Comparison of ENCODE assay signal across 8 cellular contexts in the genomic region with DNA sequence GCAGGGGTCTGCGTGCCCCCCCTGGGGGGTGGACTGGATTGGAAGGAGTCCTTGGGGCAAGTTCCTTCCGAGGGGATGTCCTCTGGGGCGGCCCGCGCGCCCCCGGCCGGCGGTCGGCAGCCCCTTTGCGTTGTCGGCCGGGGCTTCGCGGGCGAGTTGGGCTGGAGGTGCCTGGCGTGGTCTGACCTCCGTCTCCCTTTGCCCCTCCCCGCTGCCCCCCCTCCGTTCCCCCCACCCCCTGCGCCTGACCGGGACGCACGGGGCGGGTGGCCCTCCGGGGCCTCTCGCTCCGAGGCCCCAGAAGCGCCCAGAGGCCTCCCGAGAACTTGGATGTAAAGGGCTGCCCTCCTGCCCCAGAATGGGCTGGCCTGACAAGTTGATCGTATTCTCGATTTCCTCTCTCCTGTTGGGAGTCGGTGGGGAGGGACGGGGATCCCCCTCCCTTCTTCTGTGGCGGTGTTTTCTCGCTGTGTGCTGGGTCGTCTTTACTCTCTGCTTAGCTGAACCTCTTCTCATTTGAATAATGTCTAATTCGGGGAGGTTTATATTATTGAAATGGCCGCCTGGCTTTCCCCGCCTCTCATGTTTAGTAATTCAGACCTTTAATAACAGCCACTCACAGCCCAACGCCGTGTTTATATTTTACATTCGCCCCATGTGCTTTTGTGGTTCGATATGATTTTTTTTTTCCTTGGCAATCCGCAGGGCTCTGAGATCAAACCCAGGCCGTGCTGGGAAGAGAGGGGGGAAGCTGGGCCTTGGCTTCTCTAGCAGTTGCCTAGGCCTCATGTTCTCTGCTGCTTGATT. TPM values are rescaled to one million over a fixed set of nuclear protein-coding genes. Genes with fewer than 3 reads are reported as not detected.
DNase-seq lines count a peak whose midpoint lies in the region; ATAC-seq and TF ChIP-seq lines count a peak whose summit lies in the region.

No MANE protein-coding gene starts in this region.

- peak; percentile 76 for TF ChIP-seq POLR2A in GM18951 (IDR thresholded peaks at IDR 0.05; ENCODE audit: extremely low read depth, insufficient read depth, insufficient read length)

- H3K4me1 ChIP-seq in liver (ENCODE audit: control insufficient read depth in 4 of 4, insufficient read depth in 4 of 4, low read length in 3 of 4) = peaks cover 0 to 23% (median 18%) of the 10 kb centered on the region in 4 donors

- H3K9me3 Mint-ChIP-seq in activated CD4-positive, alpha-beta T cell treated with anti-CD3 and anti-CD28 coated beads, Interleukin-2, amount 10 ng/mL, durations not matched to agents 7 days and 5 days = peaks cover under 1% of the 10 kb centered on the region

- H3K27ac ChIP-seq in liver (ENCODE audit: low read depth in 1 of 2, low read length in 2 of 2) = peak overlapping the region; percentile 97

- TF ChIP-seq CTCF in liver (IDR thresholded peaks at IDR 0.05; ENCODE audit: low read depth, low read length, missing input control) = no peak

- CTCF ChIA-PET in activated CD4-positive, alpha-beta T cell treated with anti-CD3 and anti-CD28 coated beads, Interleukin-2, amount 10 ng/mL, durations not matched to agents 7 days and 5 days (lab: Charles Lee) = interaction anchor here (0.8 to 5.9 kb wide), 6 partner anchors 10 to 308 kb away, joined by 3 to 46 read pairs (median 10); no protein-coding TSS in a partner anchor

- peak overlapping the region; percentile 84 to 92 for H3K9ac ChIP-seq in liver (ENCODE audit: low read depth in 1 of 2, low read length in 2 of 2)

- in situ Hi-C loops in GM18951 (cut with MboI; ENCODE audit: low sequenced_read_pairs, unreplicated experiment) = no loop called here

- peak overlapping the region; percentile 66 to 99 (median 69) for H3K4me3 ChIP-seq in liver (ENCODE audit: low read depth in 1 of 3, low read length in 3 of 3)

- H3K36me3 Mint-ChIP-seq in activated CD4-positive, alpha-beta T cell treated with anti-CD3 and anti-CD28 coated beads, Interleukin-2, amount 10 ng/mL, durations not matched to agents 7 days and 5 days (ENCODE audit: low read depth) = peaks cover 4% of the 10 kb centered on the region

- DNase-seq in AG20443 (ENCODE audit: low spot score) (peak; percentile 54), NCI-H510A (lab: John Stamatoyannopoulos, UW) (peak; percentile 29), dedifferentiated amniotic fluid mesenchymal stem cell (ENCODE audit: extremely low spot score) (peak; percentile 55)
- peak; percentile 62 for DNase-seq in activated CD4-positive, alpha-beta T cell treated with anti-CD3 and anti-CD28 coated beads, Interleukin-2, amount 10 ng/mL, durations not matched to agents 7 days and 5 days
- DNase-seq in stimulated activated CD4-positive, alpha-beta T cell treated with anti-CD3 and anti-CD28 coated beads, Interleukin-4, amount 100 ng/mL, for 24 hours = peak; percentile 78

- H3K4me3 Mint-ChIP-seq in activated CD4-positive, alpha-beta T cell treated with anti-CD3 and anti-CD28 coated beads, Interleukin-2, amount 10 ng/mL, durations not matched to agents 7 days and 5 days = peak overlapping the region; percentile 88

- H3K4me1 Mint-ChIP-seq in activated CD4-positive, alpha-beta T cell treated with anti-CD3 and anti-CD28 coated beads, Interleukin-2, amount 10 ng/mL, durations not matched to agents 7 days and 5 days = peaks cover 39% of the 10 kb centered on the region

- H3K36me3 ChIP-seq in liver (ENCODE audit: control insufficient read depth in 4 of 4, insufficient read depth in 3 of 4, low read depth in 1 of 4, low read length in 3 of 4) = no peaks in the 10 kb centered on the region

- no peaks in the 10 kb centered on the region for H3K9me3 ChIP-seq in liver (ENCODE audit: control insufficient read depth in 4 of 4, low read length in 3 of 4)

- peak; percentile 52 for ATAC-seq in HG03196 (IDR thresholded peaks at IDR 0.05; ENCODE audit: unreplicated experiment)

- H3K27ac Mint-ChIP-seq in activated CD4-positive, alpha-beta T cell treated with anti-CD3 and anti-CD28 coated beads, Interleukin-2, amount 10 ng/mL, durations not matched to agents 7 days and 5 days = peak overlapping the region; percentile 94

- POLR2A ChIA-PET in activated CD4-positive, alpha-beta T cell treated with anti-CD3 and anti-CD28 coated beads, Interleukin-2, amount 10 ng/mL, durations not matched to agents 7 days and 5 days (lab: Charles Lee) = no interaction called here

- peak; percentile 9 to 17 for TF ChIP-seq RAD21 in liver (IDR thresholded peaks at IDR 0.05)

- no peaks in the 10 kb centered on the region for H3K27me3 ChIP-seq in liver (ENCODE audit: control insufficient read depth in 4 of 4, insufficient read depth in 4 of 4, low read length in 3 of 4)

- no peaks in the 10 kb centered on the region for H3K27me3 Mint-ChIP-seq in activated CD4-positive, alpha-beta T cell treated with anti-CD3 and anti-CD28 coated beads, Interleukin-2, amount 10 ng/mL, durations not matched to agents 7 days and 5 days

- under 1% methylated on average over 46 of the region's 46 CpGs for WGBS in liver

TF ChIP-seq in liver, 16 proteins besides CTCF, POLR2A, EP300 and RAD21:
- peak; percentile 32 for TF ChIP-seq SP1 (IDR thresholded peaks at IDR 0.05)
- TF ChIP-seq HNF4A (conservative IDR thresholded peaks at IDR 0.05) = peak in 1 of 2 donors; percentile 13
- TF ChIP-seq EGR1 (IDR thresholded peaks at IDR 0.05; ENCODE audit: low read depth in 2 of 2) = no peak
- no peak for TF ChIP-seq HNF4G (IDR thresholded peaks at IDR 0.05)
- peak; percentile 88 for TF ChIP-seq TAF1 (conservative IDR thresholded peaks at IDR 0.05)
- TF ChIP-seq JUND (IDR thresholded peaks at IDR 0.05) = no peak
- TF ChIP-seq, protein P1, sequence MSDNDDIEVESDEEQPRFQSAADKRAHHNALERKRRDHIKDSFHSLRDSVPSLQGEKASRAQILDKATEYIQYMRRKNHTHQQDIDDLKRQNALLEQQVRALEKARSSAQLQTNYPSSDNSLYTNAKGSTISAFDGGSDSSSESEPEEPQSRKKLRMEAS (IDR thresholded peaks at IDR 0.05) = peak; percentile 89
- no peak for TF ChIP-seq GABPA (IDR thresholded peaks at IDR 0.05 in 1 of 2, conservative IDR thresholded peaks at IDR 0.05 in 1 of 2)
- TF ChIP-seq, protein P2, sequence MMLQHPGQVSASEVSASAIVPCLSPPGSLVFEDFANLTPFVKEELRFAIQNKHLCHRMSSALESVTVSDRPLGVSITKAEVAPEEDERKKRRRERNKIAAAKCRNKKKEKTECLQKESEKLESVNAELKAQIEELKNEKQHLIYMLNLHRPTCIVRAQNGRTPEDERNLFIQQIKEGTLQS (IDR thresholded peaks at IDR 0.05) = no peak
- TF ChIP-seq, protein P3, sequence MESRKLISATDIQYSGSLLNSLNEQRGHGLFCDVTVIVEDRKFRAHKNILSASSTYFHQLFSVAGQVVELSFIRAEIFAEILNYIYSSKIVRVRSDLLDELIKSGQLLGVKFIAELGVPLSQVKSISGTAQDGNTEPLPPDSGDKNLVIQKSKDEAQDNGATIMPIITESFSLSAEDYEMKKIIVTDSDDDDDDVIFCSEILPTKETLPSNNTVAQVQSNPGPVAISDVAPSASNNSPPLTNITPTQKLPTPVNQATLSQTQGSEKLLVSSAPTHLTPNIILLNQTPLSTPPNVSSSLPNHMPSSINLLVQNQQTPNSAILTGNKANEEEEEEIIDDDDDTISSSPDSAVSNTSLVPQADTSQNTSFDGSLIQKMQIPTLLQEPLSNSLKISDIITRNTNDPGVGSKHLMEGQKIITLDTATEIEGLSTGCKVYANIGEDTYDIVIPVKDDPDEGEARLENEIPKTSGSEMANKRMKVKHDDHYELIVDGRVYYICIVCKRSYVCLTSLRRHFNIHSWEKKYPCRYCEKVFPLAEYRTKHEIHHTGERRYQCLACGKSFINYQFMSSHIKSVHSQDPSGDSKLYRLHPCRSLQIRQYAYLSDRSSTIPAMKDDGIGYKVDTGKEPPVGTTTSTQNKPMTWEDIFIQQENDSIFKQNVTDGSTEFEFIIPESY (IDR thresholded peaks at IDR 0.05) = peak; percentile 23
- TF ChIP-seq, protein P4, sequence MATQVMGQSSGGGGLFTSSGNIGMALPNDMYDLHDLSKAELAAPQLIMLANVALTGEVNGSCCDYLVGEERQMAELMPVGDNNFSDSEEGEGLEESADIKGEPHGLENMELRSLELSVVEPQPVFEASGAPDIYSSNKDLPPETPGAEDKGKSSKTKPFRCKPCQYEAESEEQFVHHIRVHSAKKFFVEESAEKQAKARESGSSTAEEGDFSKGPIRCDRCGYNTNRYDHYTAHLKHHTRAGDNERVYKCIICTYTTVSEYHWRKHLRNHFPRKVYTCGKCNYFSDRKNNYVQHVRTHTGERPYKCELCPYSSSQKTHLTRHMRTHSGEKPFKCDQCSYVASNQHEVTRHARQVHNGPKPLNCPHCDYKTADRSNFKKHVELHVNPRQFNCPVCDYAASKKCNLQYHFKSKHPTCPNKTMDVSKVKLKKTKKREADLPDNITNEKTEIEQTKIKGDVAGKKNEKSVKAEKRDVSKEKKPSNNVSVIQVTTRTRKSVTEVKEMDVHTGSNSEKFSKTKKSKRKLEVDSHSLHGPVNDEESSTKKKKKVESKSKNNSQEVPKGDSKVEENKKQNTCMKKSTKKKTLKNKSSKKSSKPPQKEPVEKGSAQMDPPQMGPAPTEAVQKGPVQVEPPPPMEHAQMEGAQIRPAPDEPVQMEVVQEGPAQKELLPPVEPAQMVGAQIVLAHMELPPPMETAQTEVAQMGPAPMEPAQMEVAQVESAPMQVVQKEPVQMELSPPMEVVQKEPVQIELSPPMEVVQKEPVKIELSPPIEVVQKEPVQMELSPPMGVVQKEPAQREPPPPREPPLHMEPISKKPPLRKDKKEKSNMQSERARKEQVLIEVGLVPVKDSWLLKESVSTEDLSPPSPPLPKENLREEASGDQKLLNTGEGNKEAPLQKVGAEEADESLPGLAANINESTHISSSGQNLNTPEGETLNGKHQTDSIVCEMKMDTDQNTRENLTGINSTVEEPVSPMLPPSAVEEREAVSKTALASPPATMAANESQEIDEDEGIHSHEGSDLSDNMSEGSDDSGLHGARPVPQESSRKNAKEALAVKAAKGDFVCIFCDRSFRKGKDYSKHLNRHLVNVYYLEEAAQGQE (IDR thresholded peaks at IDR 0.05) = peak; percentile 81
- TF ChIP-seq FOXA1 (IDR thresholded peaks at IDR 0.05) = no peak
- peak; percentile 97 for TF ChIP-seq YY1 (IDR thresholded peaks at IDR 0.05)
- TF ChIP-seq RXRA (IDR thresholded peaks at IDR 0.05) = peak in 1 of 2 donors; percentile 27
TF ChIP-seq in liver: peak in this region for 8.

RNA-seq across cellular contexts. Expression of a gene that starts 1.3 kb away (rescaled TPM):
- 10 to 100 TPM; 22.0 to 22.3 TPM for total RNA-seq in activated CD4-positive, alpha-beta T cell treated with anti-CD3 and anti-CD28 coated beads, Interleukin-2, amount 10 ng/mL, durations not matched to agents 7 days and 5 days
- 10 to 100 TPM in 1 of 2 donors, 1 to 10 TPM in 1; 7.7 to 10.5 TPM for total RNA-seq in liver
- polyA plus RNA-seq in liver = 1 to 10 TPM in 1 of 2 donors, under 1 TPM in 1; 0.93 to 5.4 TPM

Comparison
In these comparisons a context has a peak if more than half of its experiments do, and no peak if none do; other contexts are left out.
1. Peak in every context shown above with its lines: DNase-seq, ATAC-seq, H3K4me3 ChIP-seq and H3K27ac ChIP-seq.